In genomic region chr13:48533986-48534600, GRCh38 we compare ENCODE assay signal across 11 cellular contexts. TPM values are rescaled to one million over a fixed set of nuclear protein-coding genes. Genes with fewer than 3 reads are reported as not detected.
DNase-seq lines count a peak whose midpoint lies in the region; ATAC-seq and TF ChIP-seq lines count a peak whose summit lies in the region.
"Had no signal": no experiment of that assay in that cellular context is flagged by ENCODE, and none has a peak within 500 bp of the region (broad histone marks: within the 10 kb centered on the region; RNA-seq: fewer than 3 reads in every experiment).

No MANE protein-coding gene starts in this region.

- H3K36me3 Mint-ChIP-seq in progenitor cell of endocrine pancreas (ENCODE audit: insufficient read depth) = no peaks in the 10 kb centered on the region

- no peak for ATAC-seq in HG03469 (IDR thresholded peaks at IDR 0.05; ENCODE audit: unreplicated experiment)
- no peak for ATAC-seq in HG03457 (IDR thresholded peaks at IDR 0.05; ENCODE audit: unreplicated experiment)

- CTCF ChIA-PET in A673 (lab: Charles Lee) = interaction anchor here (0.7 kb wide), 1 partner anchor 46 kb away, joined by 3 read pairs; no protein-coding TSS in a partner anchor

- no peaks in the 10 kb centered on the region for H3K36me3 ChIP-seq in A673 (ENCODE audit: insufficient read depth, low read length, poor library complexity, severe bottlenecking)

- H3K4me1 Mint-ChIP-seq in progenitor cell of endocrine pancreas (ENCODE audit: low read depth) = peaks cover 11% of the 10 kb centered on the region

- peak overlapping the region; percentile 97 to 100 for H3K27ac ChIP-seq in coronary artery
- no peak overlapping the region for H3K27ac ChIP-seq in A673 (ENCODE audit: low read depth, low read length, poor library complexity, severe bottlenecking)

- DNase-seq in GF-D8 (lab: John Stamatoyannopoulos, UW) (peak; percentile 16), NCI-H82 (lab: John Stamatoyannopoulos, UW) (peak; percentile 99), coronary artery (ENCODE audit: low spot score) (no peak), progenitor cell of endocrine pancreas (ENCODE audit: low spot score, unreplicated experiment) (no peak), C1 segment of cervical spinal cord (lab: John Stamatoyannopoulos, UW) (no peak), A673 (ENCODE audit: low spot score) (no peak)
- DNase-seq: activated CD4-positive, alpha-beta T cell treated with anti-CD3 and anti-CD28 coated beads for 48 hours; dermis blood vessel endothelial cell; NCI-H69 had no signal

- BruUV-seq in A673 (replicated peaks; lab: Mats Ljungman, UMichigan) = no TSS peak

- no peaks in the 10 kb centered on the region for H3K9me3 Mint-ChIP-seq in progenitor cell of endocrine pancreas (ENCODE audit: low read depth)

- peaks cover 7% of the 10 kb centered on the region for H3K4me1 ChIP-seq in A673 (ENCODE audit: insufficient read depth, low read length, poor library complexity, severe bottlenecking)

- TF ChIP-seq CTCF in coronary artery (IDR thresholded peaks at IDR 0.05) (no peak), progenitor cell of endocrine pancreas (IDR thresholded peaks at IDR 0.05; ENCODE audit: unreplicated experiment) (no peak), A673 (conservative IDR thresholded peaks at IDR 0.05; ENCODE audit: low read depth, low read length) (no peak)

- H3K27me3 ChIP-seq in A673 (replicated peaks; ENCODE audit: insufficient read depth, low read depth, low read length, poor library complexity) = no peaks in the 10 kb centered on the region

- POLR2A ChIA-PET in A673 (lab: Charles Lee; ENCODE audit: low non-redundant PET) = interaction anchor here (0.6 kb wide), 1 partner anchor 111 kb away, joined by 3 read pairs; no protein-coding TSS in a partner anchor

- peak overlapping the region; percentile 94 for H3K4me3 Mint-ChIP-seq in progenitor cell of endocrine pancreas (ENCODE audit: low read depth)

- no peaks in the 10 kb centered on the region for H3K9me3 ChIP-seq in A673 (ENCODE audit: low read depth, low read length, poor library complexity, severe bottlenecking)

- no peak overlapping the region for H3K27ac Mint-ChIP-seq in progenitor cell of endocrine pancreas

- no peaks in the 10 kb centered on the region for H3K27me3 Mint-ChIP-seq in progenitor cell of endocrine pancreas

- intact Hi-C loops in A673 (cut with micrococcal nuclease; ENCODE audit: unreplicated experiment) = no loop called here

- H3K4me3 ChIP-seq in coronary artery = no peak overlapping the region
- H3K4me3 ChIP-seq in A673 (ENCODE audit: low read depth, low read length, poor library complexity, severe bottlenecking) = no peak overlapping the region

RNA-seq across cellular contexts. Expression of gene RCBTB2, which starts 1.2 kb away (rescaled TPM):
- total RNA-seq in progenitor cell of endocrine pancreas = 18.2 and 18.9 TPM in 2 replicates
- total RNA-seq in A673 (2021) = 4.3 and 6.3 TPM in 2 replicates

Comparison
In these comparisons a context has a peak if more than half of its experiments do, and no peak if none do; other contexts are left out.
1. DNase-seq: peak in GF-D8 (single experiment) and NCI-H82 (single experiment); none in coronary artery (single experiment), progenitor cell of endocrine pancreas (single experiment), C1 segment of cervical spinal cord (0 of 14) and A673 (single experiment).